In the genomic region with DNA sequence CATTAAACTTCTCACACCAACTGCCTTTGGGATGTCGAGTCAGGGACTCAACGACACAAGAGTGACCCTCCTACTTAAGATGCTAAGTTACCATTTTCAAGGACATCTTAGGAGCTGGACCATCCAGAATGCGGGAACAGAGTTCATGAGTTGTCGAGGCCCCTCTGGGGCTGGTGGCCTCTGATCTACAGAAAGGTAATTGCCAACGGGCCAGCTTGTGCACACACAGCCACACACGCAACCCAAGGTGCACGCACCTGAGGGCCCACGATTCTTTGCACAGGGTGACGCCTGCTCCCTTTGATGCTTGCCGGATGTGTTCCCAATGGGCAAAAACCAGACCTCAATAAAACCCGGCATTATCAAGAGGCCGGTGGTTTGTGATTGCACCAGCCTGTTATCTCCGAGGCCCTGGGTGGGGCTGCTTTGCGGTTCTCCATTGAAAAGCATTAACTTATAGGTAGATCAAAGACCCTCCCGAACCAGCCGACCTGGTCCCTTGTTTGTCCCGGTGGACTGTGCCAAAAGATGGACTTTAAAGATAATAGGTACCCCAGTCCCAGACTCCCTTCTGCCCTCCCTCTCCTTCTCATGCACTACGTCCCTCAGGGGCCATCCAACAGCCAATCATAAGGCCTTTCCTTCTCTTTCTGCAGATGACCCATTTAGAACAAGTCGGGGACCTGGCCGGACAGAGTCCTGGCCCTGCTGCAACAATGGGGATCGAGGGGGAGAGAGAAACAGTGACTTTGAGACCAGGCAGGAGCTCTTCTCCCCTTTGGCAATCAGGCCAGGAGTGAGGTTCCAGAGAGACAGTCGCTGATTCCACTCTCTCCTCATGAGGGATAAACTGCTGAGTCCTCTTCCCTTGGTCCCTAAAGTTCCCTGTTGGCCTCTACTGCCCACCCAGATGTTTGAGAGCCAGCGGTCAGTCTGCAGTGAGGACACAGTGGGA, we compare ENCODE assay signal across 1 cellular context.
TF ChIP-seq lines count a peak whose summit lies in the region.

No MANE protein-coding gene starts in this region.

TF ChIP-seq in HepG2, 621 proteins besides CTCF, POLR2A, EP300 and RAD21 (continued from another document and continues in another):
- TF ChIP-seq, protein P1, sequence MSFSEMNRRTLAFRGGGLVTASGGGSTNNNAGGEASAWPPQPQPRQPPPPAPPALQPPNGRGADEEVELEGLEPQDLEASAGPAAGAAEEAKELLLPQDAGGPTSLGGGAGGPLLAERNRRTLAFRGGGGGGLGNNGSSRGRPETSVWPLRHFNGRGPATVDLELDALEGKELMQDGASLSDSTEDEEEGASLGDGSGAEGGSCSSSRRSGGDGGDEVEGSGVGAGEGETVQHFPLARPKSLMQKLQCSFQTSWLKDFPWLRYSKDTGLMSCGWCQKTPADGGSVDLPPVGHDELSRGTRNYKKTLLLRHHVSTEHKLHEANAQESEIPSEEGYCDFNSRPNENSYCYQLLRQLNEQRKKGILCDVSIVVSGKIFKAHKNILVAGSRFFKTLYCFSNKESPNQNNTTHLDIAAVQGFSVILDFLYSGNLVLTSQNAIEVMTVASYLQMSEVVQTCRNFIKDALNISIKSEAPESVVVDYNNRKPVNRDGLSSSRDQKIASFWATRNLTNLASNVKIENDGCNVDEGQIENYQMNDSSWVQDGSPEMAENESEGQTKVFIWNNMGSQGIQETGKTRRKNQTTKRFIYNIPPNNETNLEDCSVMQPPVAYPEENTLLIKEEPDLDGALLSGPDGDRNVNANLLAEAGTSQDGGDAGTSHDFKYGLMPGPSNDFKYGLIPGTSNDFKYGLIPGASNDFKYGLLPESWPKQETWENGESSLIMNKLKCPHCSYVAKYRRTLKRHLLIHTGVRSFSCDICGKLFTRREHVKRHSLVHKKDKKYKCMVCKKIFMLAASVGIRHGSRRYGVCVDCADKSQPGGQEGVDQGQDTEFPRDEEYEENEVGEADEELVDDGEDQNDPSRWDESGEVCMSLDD (CRISPR knock-in tag; IDR thresholded peaks at IDR 0.05; ENCODE audit: borderline replicate concordance), result peak; percentile 93
- TF ChIP-seq ZNF260 (CRISPR knock-in tag; IDR thresholded peaks at IDR 0.05; ENCODE audit: borderline replicate concordance, low read depth) (no peak), KMT2A (CRISPR knock-in tag; IDR thresholded peaks at IDR 0.05) (peak; percentile 39; the same call in 1 of the 2 replicates), ZNF383 (CRISPR knock-in tag; IDR thresholded peaks at IDR 0.05; ENCODE audit: borderline replicate concordance) (no peak), ELF3 (CRISPR knock-in tag; IDR thresholded peaks at IDR 0.05) (peak; percentile 84), ZNF3 (CRISPR knock-in tag; IDR thresholded peaks at IDR 0.05) (peak; percentile 40; the same call in 1 of the 2 replicates), TEAD2 (CRISPR knock-in tag; IDR thresholded peaks at IDR 0.05) (0 out of 2 replicates have a peak, but pooled peaks have one; percentile 53), ZSCAN22 (CRISPR knock-in tag; IDR thresholded peaks at IDR 0.05) (peak; percentile 74), EHMT2 (IDR thresholded peaks at IDR 0.05; ENCODE audit: borderline replicate concordance, low read depth, low read length) (no peak; the same call in 1 of the 2 replicates), ESRRA (CRISPR knock-in tag; IDR thresholded peaks at IDR 0.05; ENCODE audit: low read depth) (peak; percentile 94), ZBTB34 (CRISPR knock-in tag; IDR thresholded peaks at IDR 0.05) (peak; percentile 98), KLF6 (CRISPR knock-in tag; IDR thresholded peaks at IDR 0.05) (peak; percentile 92), THYN1 (CRISPR knock-in tag; IDR thresholded peaks at IDR 0.05; ENCODE audit: borderline replicate concordance, low read depth) (no peak), ZNF543 (CRISPR knock-in tag; IDR thresholded peaks at IDR 0.05) (peak; percentile 83; the same call in 1 of the 2 replicates), PHF20 (CRISPR knock-in tag; IDR thresholded peaks at IDR 0.05) (no peak), REXO4 (CRISPR knock-in tag; IDR thresholded peaks at IDR 0.05; ENCODE audit: borderline replicate concordance) (no peak), CREB1 (IDR thresholded peaks at IDR 0.05) (peak; percentile 64; the same call in 1 of the 2 replicates), CREB1 (CRISPR knock-in tag; IDR thresholded peaks at IDR 0.05) (peak; percentile 91), ZNF563 (CRISPR knock-in tag; IDR thresholded peaks at IDR 0.05) (no peak), PAX8 (CRISPR knock-in tag; IDR thresholded peaks at IDR 0.05; ENCODE audit: borderline replicate concordance) (no peak), NR2F6 (IDR thresholded peaks at IDR 0.05) (peak; percentile 95), NR2F6 (CRISPR knock-in tag; IDR thresholded peaks at IDR 0.05) (peak; percentile 97), SIN3B (IDR thresholded peaks at IDR 0.05; ENCODE audit: low read length) (no peak), SAFB2 (CRISPR knock-in tag; IDR thresholded peaks at IDR 0.05; ENCODE audit: borderline replicate concordance, low read depth) (0 out of 2 replicates have a peak, but pooled peaks have one; percentile 56), ZUFSP (CRISPR knock-in tag; IDR thresholded peaks at IDR 0.05; ENCODE audit: borderline replicate concordance) (no peak), ZNF772 (CRISPR knock-in tag; IDR thresholded peaks at IDR 0.05) (peak; percentile 85), ZNF644 (CRISPR knock-in tag; IDR thresholded peaks at IDR 0.05; ENCODE audit: low read depth) (peak; percentile 85), ZNF430 (CRISPR knock-in tag; IDR thresholded peaks at IDR 0.05) (no peak), MIER2 (CRISPR knock-in tag; IDR thresholded peaks at IDR 0.05) (peak; percentile 76), DMAP1 (CRISPR knock-in tag; IDR thresholded peaks at IDR 0.05) (no peak), KLF9 (CRISPR knock-in tag; IDR thresholded peaks at IDR 0.05; ENCODE audit: low read depth) (0 out of 2 replicates have a peak, but pooled peaks have one; percentile 47), TFDP1 (CRISPR knock-in tag; IDR thresholded peaks at IDR 0.05; ENCODE audit: borderline replicate concordance) (peak; percentile 89; the same call in 1 of the 2 replicates), ZFP37 (CRISPR knock-in tag; IDR thresholded peaks at IDR 0.05; ENCODE audit: borderline replicate concordance) (peak; percentile 55), ZNF501 (CRISPR knock-in tag; IDR thresholded peaks at IDR 0.05) (peak; percentile 91), POLR2AphosphoS5 (IDR thresholded peaks at IDR 0.05; ENCODE audit: low read depth, low read length) (peak; percentile 65), ONECUT2 (CRISPR knock-in tag; IDR thresholded peaks at IDR 0.05) (peak; percentile 30; the same call in 1 of the 2 replicates), DNMT1 (CRISPR knock-in tag; IDR thresholded peaks at IDR 0.05) (no peak)
- TF ChIP-seq, protein P2, sequence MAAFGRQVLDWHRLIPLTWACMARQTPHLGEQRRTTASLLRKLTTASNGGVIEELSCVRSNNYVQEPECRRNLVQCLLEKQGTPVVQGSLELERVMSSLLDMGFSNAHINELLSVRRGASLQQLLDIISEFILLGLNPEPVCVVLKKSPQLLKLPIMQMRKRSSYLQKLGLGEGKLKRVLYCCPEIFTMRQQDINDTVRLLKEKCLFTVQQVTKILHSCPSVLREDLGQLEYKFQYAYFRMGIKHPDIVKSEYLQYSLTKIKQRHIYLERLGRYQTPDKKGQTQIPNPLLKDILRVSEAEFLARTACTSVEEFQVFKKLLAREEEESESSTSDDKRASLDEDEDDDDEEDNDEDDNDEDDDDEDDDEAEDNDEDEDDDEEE (CRISPR knock-in tag; IDR thresholded peaks at IDR 0.05), result no peak
- TF ChIP-seq, protein P3, sequence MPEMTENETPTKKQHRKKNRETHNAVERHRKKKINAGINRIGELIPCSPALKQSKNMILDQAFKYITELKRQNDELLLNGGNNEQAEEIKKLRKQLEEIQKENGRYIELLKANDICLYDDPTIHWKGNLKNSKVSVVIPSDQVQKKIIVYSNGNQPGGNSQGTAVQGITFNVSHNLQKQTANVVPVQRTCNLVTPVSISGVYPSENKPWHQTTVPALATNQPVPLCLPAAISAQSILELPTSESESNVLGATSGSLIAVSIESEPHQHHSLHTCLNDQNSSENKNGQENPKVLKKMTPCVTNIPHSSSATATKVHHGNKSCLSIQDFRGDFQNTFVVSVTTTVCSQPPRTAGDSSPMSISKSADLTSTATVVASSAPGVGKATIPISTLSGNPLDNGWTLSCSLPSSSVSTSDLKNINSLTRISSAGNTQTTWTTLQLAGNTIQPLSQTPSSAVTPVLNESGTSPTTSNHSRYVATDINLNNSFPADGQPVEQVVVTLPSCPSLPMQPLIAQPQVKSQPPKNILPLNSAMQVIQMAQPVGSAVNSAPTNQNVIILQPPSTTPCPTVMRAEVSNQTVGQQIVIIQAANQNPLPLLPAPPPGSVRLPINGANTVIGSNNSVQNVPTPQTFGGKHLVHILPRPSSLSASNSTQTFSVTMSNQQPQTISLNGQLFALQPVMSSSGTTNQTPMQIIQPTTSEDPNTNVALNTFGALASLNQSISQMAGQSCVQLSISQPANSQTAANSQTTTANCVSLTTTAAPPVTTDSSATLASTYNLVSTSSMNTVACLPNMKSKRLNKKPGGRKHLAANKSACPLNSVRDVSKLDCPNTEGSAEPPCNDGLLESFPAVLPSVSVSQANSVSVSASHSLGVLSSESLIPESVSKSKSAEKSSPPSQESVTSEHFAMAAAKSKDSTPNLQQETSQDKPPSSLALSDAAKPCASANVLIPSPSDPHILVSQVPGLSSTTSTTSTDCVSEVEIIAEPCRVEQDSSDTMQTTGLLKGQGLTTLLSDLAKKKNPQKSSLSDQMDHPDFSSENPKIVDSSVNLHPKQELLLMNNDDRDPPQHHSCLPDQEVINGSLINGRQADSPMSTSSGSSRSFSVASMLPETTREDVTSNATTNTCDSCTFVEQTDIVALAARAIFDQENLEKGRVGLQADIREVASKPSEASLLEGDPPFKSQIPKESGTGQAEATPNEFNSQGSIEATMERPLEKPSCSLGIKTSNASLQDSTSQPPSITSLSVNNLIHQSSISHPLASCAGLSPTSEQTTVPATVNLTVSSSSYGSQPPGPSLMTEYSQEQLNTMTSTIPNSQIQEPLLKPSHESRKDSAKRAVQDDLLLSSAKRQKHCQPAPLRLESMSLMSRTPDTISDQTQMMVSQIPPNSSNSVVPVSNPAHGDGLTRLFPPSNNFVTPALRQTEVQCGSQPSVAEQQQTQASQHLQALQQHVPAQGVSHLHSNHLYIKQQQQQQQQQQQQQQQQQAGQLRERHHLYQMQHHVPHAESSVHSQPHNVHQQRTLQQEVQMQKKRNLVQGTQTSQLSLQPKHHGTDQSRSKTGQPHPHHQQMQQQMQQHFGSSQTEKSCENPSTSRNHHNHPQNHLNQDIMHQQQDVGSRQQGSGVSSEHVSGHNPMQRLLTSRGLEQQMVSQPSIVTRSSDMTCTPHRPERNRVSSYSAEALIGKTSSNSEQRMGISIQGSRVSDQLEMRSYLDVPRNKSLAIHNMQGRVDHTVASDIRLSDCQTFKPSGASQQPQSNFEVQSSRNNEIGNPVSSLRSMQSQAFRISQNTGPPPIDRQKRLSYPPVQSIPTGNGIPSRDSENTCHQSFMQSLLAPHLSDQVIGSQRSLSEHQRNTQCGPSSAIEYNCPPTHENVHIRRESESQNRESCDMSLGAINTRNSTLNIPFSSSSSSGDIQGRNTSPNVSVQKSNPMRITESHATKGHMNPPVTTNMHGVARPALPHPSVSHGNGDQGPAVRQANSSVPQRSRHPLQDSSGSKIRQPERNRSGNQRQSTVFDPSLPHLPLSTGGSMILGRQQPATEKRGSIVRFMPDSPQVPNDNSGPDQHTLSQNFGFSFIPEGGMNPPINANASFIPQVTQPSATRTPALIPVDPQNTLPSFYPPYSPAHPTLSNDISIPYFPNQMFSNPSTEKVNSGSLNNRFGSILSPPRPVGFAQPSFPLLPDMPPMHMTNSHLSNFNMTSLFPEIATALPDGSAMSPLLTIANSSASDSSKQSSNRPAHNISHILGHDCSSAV (CRISPR knock-in tag; IDR thresholded peaks at IDR 0.05; ENCODE audit: borderline replicate concordance), result 0 out of 2 replicates have a peak, but pooled peaks have one; percentile 25
- TF ChIP-seq, protein P4, sequence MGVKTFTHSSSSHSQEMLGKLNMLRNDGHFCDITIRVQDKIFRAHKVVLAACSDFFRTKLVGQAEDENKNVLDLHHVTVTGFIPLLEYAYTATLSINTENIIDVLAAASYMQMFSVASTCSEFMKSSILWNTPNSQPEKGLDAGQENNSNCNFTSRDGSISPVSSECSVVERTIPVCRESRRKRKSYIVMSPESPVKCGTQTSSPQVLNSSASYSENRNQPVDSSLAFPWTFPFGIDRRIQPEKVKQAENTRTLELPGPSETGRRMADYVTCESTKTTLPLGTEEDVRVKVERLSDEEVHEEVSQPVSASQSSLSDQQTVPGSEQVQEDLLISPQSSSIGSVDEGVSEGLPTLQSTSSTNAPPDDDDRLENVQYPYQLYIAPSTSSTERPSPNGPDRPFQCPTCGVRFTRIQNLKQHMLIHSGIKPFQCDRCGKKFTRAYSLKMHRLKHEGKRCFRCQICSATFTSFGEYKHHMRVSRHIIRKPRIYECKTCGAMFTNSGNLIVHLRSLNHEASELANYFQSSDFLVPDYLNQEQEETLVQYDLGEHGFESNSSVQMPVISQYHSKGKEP (CRISPR knock-in tag; IDR thresholded peaks at IDR 0.05), result no peak
